In the genomic region with DNA sequence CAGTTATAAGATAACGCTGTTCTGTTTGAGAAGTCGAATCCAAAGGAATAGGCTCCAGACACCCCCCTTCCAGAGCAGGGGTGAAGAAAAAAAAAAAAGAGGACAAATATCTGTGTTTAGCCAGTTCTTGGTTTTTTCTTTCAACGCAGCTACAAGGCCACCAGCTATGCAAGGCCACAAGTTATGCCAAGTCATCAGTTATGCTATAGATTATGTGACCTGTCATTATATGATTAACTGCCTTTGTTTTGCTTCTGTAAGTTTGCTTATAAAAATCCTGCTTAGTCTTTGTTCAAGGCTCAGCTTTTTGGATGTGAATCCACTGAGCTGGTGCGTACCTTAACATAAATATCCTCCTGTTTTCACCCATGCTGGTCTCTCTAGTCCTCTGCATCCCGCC, we compare ENCODE assay signal across 8 cellular contexts. TPM values are rescaled to one million over a fixed set of nuclear protein-coding genes. Genes with fewer than 3 reads are reported as not detected.
DNase-seq lines count a peak whose midpoint lies in the region; ATAC-seq and TF ChIP-seq lines count a peak whose summit lies in the region.
"Not testable (repeated sequence)": the region's sequence is repeated elsewhere in the genome, so short reads cannot be mapped to it uniquely, and the experiment has no call there.

No MANE protein-coding gene starts in this region.

- not testable (repeated sequence) for H3K27me3 ChIP-seq in CD8-positive, alpha-beta T cell (ENCODE audit: insufficient read depth, low read length); Karpas-422 (ENCODE audit: low read length); right cardiac atrium (ENCODE audit: control insufficient read depth, insufficient read depth); neural cell (ENCODE audit: insufficient read depth, low read depth, low read length)

- not testable (repeated sequence) for H3K36me3 Mint-ChIP-seq in CD8-positive, alpha-beta T cell; WTC11; activated naive CD4-positive, alpha-beta T cell treated with anti-CD3 and anti-CD28 coated beads, Interleukin-2, amount 10 ng/mL, durations not matched to agents 7 days and 5 days; chondrocyte (ENCODE audit: low read depth)

- H3K27ac Mint-ChIP-seq in CD8-positive, alpha-beta T cell; WTC11; activated naive CD4-positive, alpha-beta T cell treated with anti-CD3 and anti-CD28 coated beads, Interleukin-2, amount 10 ng/mL, durations not matched to agents 7 days and 5 days; chondrocyte (ENCODE audit: unreplicated experiment); stimulated activated naive CD8-positive, alpha-beta T cell treated with anti-CD3 and anti-CD28 coated beads, Interleukin-15, amount 100 ng/mL, for 72 hours: not testable (repeated sequence)

- not testable (repeated sequence) for H3K27me3 Mint-ChIP-seq in CD8-positive, alpha-beta T cell (ENCODE audit: low read depth); activated naive CD4-positive, alpha-beta T cell treated with anti-CD3 and anti-CD28 coated beads, Interleukin-2, amount 10 ng/mL, durations not matched to agents 7 days and 5 days; chondrocyte (ENCODE audit: low read depth); stimulated activated naive CD8-positive, alpha-beta T cell treated with anti-CD3 and anti-CD28 coated beads, Interleukin-15, amount 100 ng/mL, for 72 hours
- H3K27me3 Mint-ChIP-seq in WTC11 (ENCODE audit: low read depth) = peaks cover 17% of the 10 kb centered on the region

- H3K27ac ChIP-seq in CD8-positive, alpha-beta T cell (ENCODE audit: low read depth, low read length); Karpas-422 (ENCODE audit: low read length); right cardiac atrium (ENCODE audit: low read length); neural cell (ENCODE audit: low read length): not testable (repeated sequence)

- H3K36me3 ChIP-seq in CD8-positive, alpha-beta T cell (ENCODE audit: insufficient read depth, low read length); Karpas-422 (ENCODE audit: insufficient read depth, low read length); neural cell (ENCODE audit: insufficient read depth, low read length): not testable (repeated sequence)

- peak overlapping the region; percentile 78 for H3K4me3 Mint-ChIP-seq in CD8-positive, alpha-beta T cell
- H3K4me3 Mint-ChIP-seq in WTC11 = peak overlapping the region; percentile 82
- H3K4me3 Mint-ChIP-seq in activated naive CD4-positive, alpha-beta T cell treated with anti-CD3 and anti-CD28 coated beads, Interleukin-2, amount 10 ng/mL, durations not matched to agents 7 days and 5 days = peak overlapping the region; percentile 80
- peak overlapping the region; percentile 92 for H3K4me3 Mint-ChIP-seq in chondrocyte (ENCODE audit: unreplicated experiment)
- peak overlapping the region; percentile 86 to 88 for H3K4me3 Mint-ChIP-seq in stimulated activated naive CD8-positive, alpha-beta T cell treated with anti-CD3 and anti-CD28 coated beads, Interleukin-15, amount 100 ng/mL, for 72 hours

- H3K79me2 ChIP-seq in Karpas-422 (ENCODE audit: low read length) (peaks cover 26% of the 10 kb centered on the region), neural cell (replicated peaks; ENCODE audit: insufficient read depth, low read length) (peaks cover 15% of the 10 kb centered on the region)

- intact Hi-C loops in CD8-positive, alpha-beta T cell (cut with DNase I, micrococcal nuclease) = loop anchor here (5.0 to 10.0 kb wide), 9 partner anchors 72 to 1250 kb away; a partner anchor contains a TSS
- intact Hi-C loops in right cardiac atrium (cut with DNase I) = not testable (repeated sequence)

- H2AFZ ChIP-seq in Karpas-422 (ENCODE audit: low read length); neural cell (ENCODE audit: low read depth, low read length): not testable (repeated sequence)

- peaks cover 18% of the 10 kb centered on the region; the same call in 1 of the 2 replicates for H4K20me1 ChIP-seq in Karpas-422 (ENCODE audit: insufficient read depth, low read depth, low read length)
- not testable (repeated sequence) for H4K20me1 ChIP-seq in neural cell (ENCODE audit: insufficient read depth)

- TF ChIP-seq CTCF in CD8-positive, alpha-beta T cell (IDR thresholded peaks at IDR 0.05); WTC11 (IDR thresholded peaks at IDR 0.05); chondrocyte (IDR thresholded peaks at IDR 0.05); neural cell (IDR thresholded peaks at IDR 0.05; ENCODE audit: poor library complexity, severe bottlenecking): not testable (repeated sequence)

- H3K9ac ChIP-seq in Karpas-422 (ENCODE audit: low read length) = not testable (repeated sequence)
- peak overlapping the region; percentile 80 for H3K9ac ChIP-seq in neural cell (ENCODE audit: low read length)

- TF ChIP-seq RAD21 in neural cell (conservative IDR thresholded peaks at IDR 0.05) = not testable (repeated sequence)

- H3K9me2 ChIP-seq in Karpas-422 (replicated peaks; ENCODE audit: insufficient read depth, low read length); neural cell (ENCODE audit: insufficient read depth, low read length): not testable (repeated sequence)

- POLR2A ChIA-PET in CD8-positive, alpha-beta T cell (lab: Charles Lee) = not testable (repeated sequence)
- POLR2A ChIA-PET in WTC11 (lab: Charles Lee) = interaction anchor here (0.5 kb wide), 1 partner anchor 543 kb away, joined by 3 read pairs; no protein-coding TSS in a partner anchor

- not testable (repeated sequence) for DNase-seq in CD8-positive, alpha-beta T cell; Karpas-422; WTC11 (ENCODE audit: low spot score); activated naive CD4-positive, alpha-beta T cell treated with anti-CD3 and anti-CD28 coated beads, Interleukin-2, amount 10 ng/mL, durations not matched to agents 7 days and 5 days; chondrocyte (ENCODE audit: low spot score); right cardiac atrium; stimulated activated naive CD8-positive, alpha-beta T cell treated with anti-CD3 and anti-CD28 coated beads, Interleukin-15, amount 100 ng/mL, for 72 hours

- 59% methylated on average over 5 of the region's 5 CpGs for WGBS in right cardiac atrium

- H3K4me3 ChIP-seq in CD8-positive, alpha-beta T cell (ENCODE audit: low read depth, low read length) = not testable (repeated sequence)
- H3K4me3 ChIP-seq in Karpas-422 (ENCODE audit: low read length) (peak overlapping the region; percentile 81; the same call in 1 of the 2 replicates), right cardiac atrium (ENCODE audit: low read length) (peak overlapping the region; percentile 83), neural cell (ENCODE audit: low read length) (peak overlapping the region; percentile 97)

- peaks cover 32% of the 10 kb centered on the region for H3K4me1 Mint-ChIP-seq in CD8-positive, alpha-beta T cell (ENCODE audit: low read depth)
- peaks cover 19% of the 10 kb centered on the region for H3K4me1 Mint-ChIP-seq in WTC11
- H3K4me1 Mint-ChIP-seq in activated naive CD4-positive, alpha-beta T cell treated with anti-CD3 and anti-CD28 coated beads, Interleukin-2, amount 10 ng/mL, durations not matched to agents 7 days and 5 days = peaks cover 24% of the 10 kb centered on the region
- H3K4me1 Mint-ChIP-seq in chondrocyte (ENCODE audit: low read depth) = peaks cover 28% of the 10 kb centered on the region
- H3K4me1 Mint-ChIP-seq in stimulated activated naive CD8-positive, alpha-beta T cell treated with anti-CD3 and anti-CD28 coated beads, Interleukin-15, amount 100 ng/mL, for 72 hours = peaks cover 36% of the 10 kb centered on the region

- not testable (repeated sequence) for H3K9me3 ChIP-seq in CD8-positive, alpha-beta T cell (ENCODE audit: low read length); Karpas-422 (ENCODE audit: low read length); right cardiac atrium (ENCODE audit: control insufficient read depth, low read length); neural cell (ENCODE audit: low read length)

- H3K4me1 ChIP-seq in CD8-positive, alpha-beta T cell (ENCODE audit: insufficient read depth, low read length) = peaks cover 23% of the 10 kb centered on the region
- H3K4me1 ChIP-seq in Karpas-422 (ENCODE audit: low read length) = peaks cover 18% of the 10 kb centered on the region
- H3K4me1 ChIP-seq in right cardiac atrium (ENCODE audit: control insufficient read depth, insufficient read depth, low read length) = not testable (repeated sequence)

- not testable (repeated sequence) for ATAC-seq in CD8-positive, alpha-beta T cell; WTC11; right cardiac atrium; stimulated activated naive CD8-positive, alpha-beta T cell treated with anti-CD3 and anti-CD28 coated beads, Interleukin-15, amount 100 ng/mL, for 72 hours

- not testable (repeated sequence) for H3K9me3 Mint-ChIP-seq in CD8-positive, alpha-beta T cell; WTC11; activated naive CD4-positive, alpha-beta T cell treated with anti-CD3 and anti-CD28 coated beads, Interleukin-2, amount 10 ng/mL, durations not matched to agents 7 days and 5 days; chondrocyte (ENCODE audit: low read depth); stimulated activated naive CD8-positive, alpha-beta T cell treated with anti-CD3 and anti-CD28 coated beads, Interleukin-15, amount 100 ng/mL, for 72 hours

- not testable (repeated sequence) for TF ChIP-seq EP300 in neural cell (conservative IDR thresholded peaks at IDR 0.05; ENCODE audit: poor library complexity, severe bottlenecking)

- CTCF ChIA-PET in CD8-positive, alpha-beta T cell (lab: Charles Lee) = interaction anchor here (1.2 to 1.4 kb wide), 2 partner anchors 13 to 72 kb away, joined by 6 to 8 read pairs; no protein-coding TSS in a partner anchor
- CTCF ChIA-PET in WTC11 (lab: Charles Lee) = interaction anchor here (1.0 to 1.2 kb wide), 2 partner anchors 13 to 72 kb away, joined by 3 to 5 read pairs; no protein-coding TSS in a partner anchor
- CTCF ChIA-PET in activated naive CD4-positive, alpha-beta T cell treated with anti-CD3 and anti-CD28 coated beads, Interleukin-2, amount 10 ng/mL, durations not matched to agents 7 days and 5 days (lab: Charles Lee) = interaction anchor here (0.6 to 4.6 kb wide), 4 partner anchors 10 to 212 kb away, joined by 3 to 25 read pairs (median 10); no protein-coding TSS in a partner anchor

- H3K4me2 ChIP-seq in Karpas-422 (ENCODE audit: low read depth, low read length, poor library complexity, severe bottlenecking) (peak overlapping the region; percentile 94), neural cell (ENCODE audit: low read length) (peak overlapping the region; percentile 89)

- H3F3A ChIP-seq in neural cell (ENCODE audit: insufficient read depth, low read length, poor library complexity, severe bottlenecking) = not testable (repeated sequence)

RNA-seq across cellular contexts. Expression of a gene that starts 1.5 kb away (rescaled TPM):
- total RNA-seq in CD8-positive, alpha-beta T cell = 1 to 10 TPM; 1.2 to 1.3 TPM
- total RNA-seq in Karpas-422 (2014; rRNA removed; shearing (Covaris generic); ENCODE audit: low replicate concordance) = 3.0 and 3.8 TPM in 2 replicates
- total RNA-seq in WTC11 (2021) (1.4 to 3.5 TPM (median 1.6 TPM) in 3 replicates), chondrocyte (12.0 to 13.4 TPM (median 12.8 TPM) in 3 replicates), right cardiac atrium (10 to 100 TPM; 11.6 to 13.1 (median 12.4) TPM)
- polyA plus RNA-seq in right cardiac atrium (8.4 TPM), neural cell (17.4 and 21.3 TPM in 2 replicates)
- polyA minus RNA-seq in neural cell = 29.5 and 32.9 TPM in 2 replicates

RNA-seq across cellular contexts. Expression of a gene that starts 1.7 kb away (rescaled TPM):
- total RNA-seq in CD8-positive, alpha-beta T cell = 10 to 100 TPM; 23.5 to 23.9 TPM
- total RNA-seq in Karpas-422 (2014; rRNA removed; shearing (Covaris generic); ENCODE audit: low replicate concordance) = 19.2 and 27.6 TPM in 2 replicates
- total RNA-seq in WTC11 (2021) = 33.9 to 39.1 TPM (median 35.7 TPM) in 3 replicates
- total RNA-seq in chondrocyte = 22.2 to 23.9 TPM (median 22.7 TPM) in 3 replicates
- total RNA-seq in right cardiac atrium = 10 to 100 TPM; 15.4 to 19.2 (median 18.4) TPM
- polyA plus RNA-seq in right cardiac atrium = 12.0 TPM
- polyA plus RNA-seq in neural cell = 5.5 and 6.3 TPM in 2 replicates
- polyA minus RNA-seq in neural cell = 11.2 and 13.4 TPM in 2 replicates
